Comparison of ENCODE assay signal across 21 cellular contexts in the genomic region with DNA sequence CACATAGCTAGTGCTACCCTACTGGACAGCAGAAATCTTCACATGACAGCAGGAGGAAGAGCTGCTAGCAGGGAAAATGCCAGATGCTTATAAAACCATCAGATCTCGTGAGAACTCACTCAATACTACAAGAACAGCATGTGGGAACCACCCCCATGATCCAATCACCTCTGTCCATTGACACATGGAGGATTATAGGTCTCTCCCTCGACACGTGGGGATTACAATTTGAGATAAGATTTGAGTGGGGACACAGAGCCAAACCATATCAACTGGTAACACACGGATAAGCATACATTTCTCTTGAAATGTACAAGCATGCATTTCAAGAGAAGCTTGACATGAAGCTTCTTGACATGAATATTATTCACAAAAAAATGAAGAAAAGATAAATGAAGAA.
DNase-seq lines count a peak whose midpoint lies in the region; ATAC-seq, FAIRE-seq and TF ChIP-seq lines count a peak whose summit lies in the region.
"Had no signal": no experiment of that assay in that cellular context is flagged by ENCODE, and none has a peak within 500 bp of the region (broad histone marks: within the 10 kb centered on the region; RNA-seq: fewer than 3 reads in every experiment).

No MANE protein-coding gene starts in this region.

- no TSS peak for BruUV-seq in K562 (replicated peaks; lab: Mats Ljungman, UMichigan)

- H4K20me1 ChIP-seq in K562 (replicated peaks; ENCODE audit: control insufficient read depth, insufficient read depth, low read length): 0 out of 2 replicates have a peak, but pooled peaks cover 3% of the 10 kb centered on the region
- H4K20me1 ChIP-seq: BLaER1 treated with 17β-estradiol and CSF1 and Interleukin-3, amounts not matched to agents 10 nM and 100 nM had no signal

- H3K56ac ChIP-seq in mesendoderm (ENCODE audit: low read length): no peak overlapping the region

- peaks cover 40% of the 10 kb centered on the region for H3K79me2 ChIP-seq in K562 (ENCODE audit: control insufficient read depth, insufficient read depth, low read length)
- H3K79me2 ChIP-seq in mesendoderm (ENCODE audit: control insufficient read depth, insufficient read depth, low read length): no peaks in the 10 kb centered on the region

- intact Hi-C loops in K562 (cut with micrococcal nuclease): no loop called here

- POLR2A ChIA-PET in K562 (lab: Yijun Ruan, JAX): interaction anchor here (0.9 kb wide), 1 partner anchor 112 kb away, joined by 3 read pairs; no protein-coding TSS in a partner anchor

- no peak for TF ChIP-seq RAD21 in K562 (CRISPR knock-in tag; conservative IDR thresholded peaks at IDR 0.05 in 1 of 2, IDR thresholded peaks at IDR 0.05 in 1 of 2)

- peaks cover 23% of the 10 kb centered on the region for H3K36me3 ChIP-seq in K562 (ENCODE audit: control insufficient read depth, insufficient read depth, low read length)
- H3K36me3 ChIP-seq in mesendoderm (ENCODE audit: control insufficient read depth, insufficient read depth, low read length): no peaks in the 10 kb centered on the region

- CTCF ChIA-PET in K562 (lab: Yijun Ruan, JAX; ENCODE audit: low intra/inter-chr PET ratio): no interaction called here

- no peak for FAIRE-seq in K562 (lab: Jason Lieb, UNC)
- FAIRE-seq: A549, G401.6, GM12891 had no signal

- H2BK5ac ChIP-seq in mesendoderm (ENCODE audit: low read length): no peak overlapping the region

- no peak for ATAC-seq in K562
- no peak for ATAC-seq in HG03460 (IDR thresholded peaks at IDR 0.05; ENCODE audit: unreplicated experiment)
- no peak for ATAC-seq in HG02840 (IDR thresholded peaks at IDR 0.05; ENCODE audit: low FRiP score, unreplicated experiment)
- ATAC-seq: A549; CD8-positive, alpha-beta T cell had no signal

- WGBS in K562 (ENCODE audit: insufficient coverage, low coverage, missing lambda C conversion rate): 28% methylated on average over 4 of the region's 4 CpGs
- no CpG with 5 or more reads among the region's 4 CpGs for WGBS in mesendoderm (ENCODE audit: extremely low coverage, insufficient coverage, low lambda C conversion rate)

- H3K9me1 ChIP-seq in K562 (ENCODE audit: control insufficient read depth, insufficient read depth, low read length): no peaks in the 10 kb centered on the region

- H3K9me3 ChIP-seq in K562 (replicated peaks; ENCODE audit: control insufficient read depth, insufficient read depth, low read depth, low read length): no peaks in the 10 kb centered on the region; the same call in 1 of the 2 replicates
- H3K9me3 ChIP-seq: A549; BLaER1 treated with 17β-estradiol and CSF1 and Interleukin-3, amounts not matched to agents 10 nM and 100 nM; Caco-2 had no signal

- H3K4me2 ChIP-seq in K562 (ENCODE audit: insufficient read depth, low read length): no peak overlapping the region
- no peak overlapping the region for H3K4me2 ChIP-seq in mesendoderm (ENCODE audit: low read length)
- H3K4me2 ChIP-seq: A549; BLaER1 treated with 17β-estradiol and CSF1 and Interleukin-3, amounts not matched to agents 10 nM and 100 nM had no signal

- no peak for TF ChIP-seq CTCF in K562 (IDR thresholded peaks at IDR 0.05 in 2 of 3, conservative IDR thresholded peaks at IDR 0.05 in 1 of 3; ENCODE audit: insufficient read depth in 2 of 3, low read depth in 1 of 3, low read length in 3 of 3)

- DNase-seq in NCI-H82 (lab: John Stamatoyannopoulos, UW) (peak; percentile 49), NCI-H82 treated with DMSO at 0.1 percent for 48 hours (lab: John Stamatoyannopoulos, UW; ENCODE audit: unreplicated experiment) (no peak), OCI-M1 (lab: John Stamatoyannopoulos, UW) (peak; percentile 46), K562 (ENCODE audit: extremely low read depth in 1 of 4, low spot score in 3 of 4) (peak in 2 of 4 experiments; percentile 9 to 32), mesendoderm (peak; percentile 43), H4 (ENCODE audit: low spot score) (no peak)
- DNase-seq: AML-193; Caco-2; Calu3; CD4-positive, alpha-beta T cell; CD8-positive, alpha-beta T cell; DMS79 treated with DMSO at 0.1 percent for 48 hours; GF-D8 had no signal

- no peak overlapping the region for H4K5ac ChIP-seq in mesendoderm (ENCODE audit: low read length)

- H3K4me1 ChIP-seq in K562 (replicated peaks in 1 of 2; ENCODE audit: control insufficient read depth in 2 of 2, insufficient read depth in 2 of 2, low read length in 2 of 2) (peaks cover 0 to 6% of the 10 kb centered on the region in 2 experiments; a peak in 3 of 5 replicates), mesendoderm (ENCODE audit: control insufficient read depth, low read depth, low read length) (no peaks in the 10 kb centered on the region)
- H3K4me1 ChIP-seq: A549; BLaER1 treated with 17β-estradiol and CSF1 and Interleukin-3, amounts not matched to agents 10 nM and 100 nM; Caco-2 had no signal

- H3K27ac ChIP-seq in K562 (ENCODE audit: extremely low read depth, low read depth, low read length) (no peak overlapping the region), mesendoderm (ENCODE audit: low read depth, low read length) (no peak overlapping the region)
- H3K27ac ChIP-seq: 22Rv1; A549; BLaER1 treated with 17β-estradiol and CSF1 and Interleukin-3, amounts not matched to agents 10 nM and 100 nM; C4-2B had no signal

- H3K27me3 ChIP-seq in K562 (ENCODE audit: control insufficient read depth in 2 of 2, insufficient read depth in 2 of 2, low read length in 2 of 2) (no peaks in the 10 kb centered on the region), mesendoderm (ENCODE audit: insufficient read depth, low read length, poor library complexity) (no peaks in the 10 kb centered on the region)
- H3K27me3 ChIP-seq: BLaER1 treated with 17β-estradiol and CSF1 and Interleukin-3, amounts not matched to agents 10 nM and 100 nM had no signal

- no peak overlapping the region for H3K23ac ChIP-seq in mesendoderm (ENCODE audit: low read length)

- H3K4ac ChIP-seq in mesendoderm (ENCODE audit: low read depth, low read length): no peak overlapping the region

- H4K8ac ChIP-seq in mesendoderm (ENCODE audit: low read depth, low read length): no peak overlapping the region

- H3K79me1 ChIP-seq in mesendoderm (ENCODE audit: low read length): no peaks in the 10 kb centered on the region

- no peak overlapping the region for H3K18ac ChIP-seq in mesendoderm (ENCODE audit: low read length)

- H2AFZ ChIP-seq in K562 (ENCODE audit: low read depth, low read length): no peak overlapping the region

- H2BK120ac ChIP-seq in mesendoderm (ENCODE audit: low read depth, low read length): no peak overlapping the region

- no peak overlapping the region for H2AK5ac ChIP-seq in mesendoderm (ENCODE audit: low read length)

- TF ChIP-seq EP300 in K562 (IDR thresholded peaks at IDR 0.05; ENCODE audit: low read length): no peak

- H2BK15ac ChIP-seq in mesendoderm (replicated peaks; ENCODE audit: low read depth): no peak overlapping the region

- in situ Hi-C loops in K562 (cut with MboI): no loop called here

- H3K4me3 ChIP-seq in K562 (no peak overlapping the region), mesendoderm (ENCODE audit: low read length) (no peak overlapping the region)
- H3K4me3 ChIP-seq: A549; BLaER1 treated with 17β-estradiol and CSF1 and Interleukin-3, amounts not matched to agents 10 nM and 100 nM had no signal

- H3K9ac ChIP-seq in K562 (ENCODE audit: insufficient read depth in 1 of 2, low read depth in 2 of 2, low read length in 2 of 2) (no peak overlapping the region), mesendoderm (ENCODE audit: low read length) (no peak overlapping the region)
- H3K9ac ChIP-seq: BLaER1 treated with 17β-estradiol and CSF1 and Interleukin-3, amounts not matched to agents 10 nM and 100 nM had no signal

- TF ChIP-seq POLR2A in K562 (conservative IDR thresholded peaks at IDR 0.05): no peak

TF ChIP-seq in K562, 482 proteins besides CTCF, POLR2A, EP300 and RAD21:
- TF ChIP-seq, protein P1, sequence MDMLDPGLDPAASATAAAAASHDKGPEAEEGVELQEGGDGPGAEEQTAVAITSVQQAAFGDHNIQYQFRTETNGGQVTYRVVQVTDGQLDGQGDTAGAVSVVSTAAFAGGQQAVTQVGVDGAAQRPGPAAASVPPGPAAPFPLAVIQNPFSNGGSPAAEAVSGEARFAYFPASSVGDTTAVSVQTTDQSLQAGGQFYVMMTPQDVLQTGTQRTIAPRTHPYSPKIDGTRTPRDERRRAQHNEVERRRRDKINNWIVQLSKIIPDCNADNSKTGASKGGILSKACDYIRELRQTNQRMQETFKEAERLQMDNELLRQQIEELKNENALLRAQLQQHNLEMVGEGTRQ (CRISPR knock-in tag; IDR thresholded peaks at IDR 0.05): peak; percentile 34; the same call in 1 of the 2 replicates
- TF ChIP-seq, protein P2, sequence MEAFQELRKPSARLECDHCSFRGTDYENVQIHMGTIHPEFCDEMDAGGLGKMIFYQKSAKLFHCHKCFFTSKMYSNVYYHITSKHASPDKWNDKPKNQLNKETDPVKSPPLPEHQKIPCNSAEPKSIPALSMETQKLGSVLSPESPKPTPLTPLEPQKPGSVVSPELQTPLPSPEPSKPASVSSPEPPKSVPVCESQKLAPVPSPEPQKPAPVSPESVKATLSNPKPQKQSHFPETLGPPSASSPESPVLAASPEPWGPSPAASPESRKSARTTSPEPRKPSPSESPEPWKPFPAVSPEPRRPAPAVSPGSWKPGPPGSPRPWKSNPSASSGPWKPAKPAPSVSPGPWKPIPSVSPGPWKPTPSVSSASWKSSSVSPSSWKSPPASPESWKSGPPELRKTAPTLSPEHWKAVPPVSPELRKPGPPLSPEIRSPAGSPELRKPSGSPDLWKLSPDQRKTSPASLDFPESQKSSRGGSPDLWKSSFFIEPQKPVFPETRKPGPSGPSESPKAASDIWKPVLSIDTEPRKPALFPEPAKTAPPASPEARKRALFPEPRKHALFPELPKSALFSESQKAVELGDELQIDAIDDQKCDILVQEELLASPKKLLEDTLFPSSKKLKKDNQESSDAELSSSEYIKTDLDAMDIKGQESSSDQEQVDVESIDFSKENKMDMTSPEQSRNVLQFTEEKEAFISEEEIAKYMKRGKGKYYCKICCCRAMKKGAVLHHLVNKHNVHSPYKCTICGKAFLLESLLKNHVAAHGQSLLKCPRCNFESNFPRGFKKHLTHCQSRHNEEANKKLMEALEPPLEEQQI (IDR thresholded peaks at IDR 0.05): 0 out of 2 replicates have a peak, but pooled peaks have one; percentile 48
- TF ChIP-seq ARID1B (IDR thresholded peaks at IDR 0.05): peak; percentile 23; the same call in 1 of the 2 replicates
- TF ChIP-seq TRIM24 (IDR thresholded peaks at IDR 0.05): peak in 1 of 2 experiments; percentile 27; a peak in 1 of 4 replicates
- no peak for TF ChIP-seq ZNF780A (CRISPR knock-in tag; IDR thresholded peaks at IDR 0.05)
- peak; percentile 49; the same call in 1 of the 2 replicates for TF ChIP-seq TAL1 (IDR thresholded peaks at IDR 0.05)
- TF ChIP-seq CBFA2T3 (IDR thresholded peaks at IDR 0.05): peak; percentile 61
- no peak for TF ChIP-seq LCOR (CRISPR knock-in tag; IDR thresholded peaks at IDR 0.05)
- TF ChIP-seq CHD2 (IDR thresholded peaks at IDR 0.05; ENCODE audit: low read depth, low read length): 0 out of 2 replicates have a peak, but pooled peaks have one; percentile 40
- TF ChIP-seq CBFA2T2 (conservative IDR thresholded peaks at IDR 0.05): 0 out of 2 replicates have a peak, but pooled peaks have one; percentile 20
TF ChIP-seq in K562: peak in this region for 8.

Comparison
In these comparisons a context has a peak if more than half of its experiments do, and no peak if none do; other contexts are left out.
1. DNase-seq: peak in NCI-H82 (single experiment), OCI-M1 (single experiment) and mesendoderm (single experiment); none in NCI-H82 treated with DMSO at 0.1 percent for 48 hours (single experiment) and H4 (single experiment).